In the genomic region with DNA sequence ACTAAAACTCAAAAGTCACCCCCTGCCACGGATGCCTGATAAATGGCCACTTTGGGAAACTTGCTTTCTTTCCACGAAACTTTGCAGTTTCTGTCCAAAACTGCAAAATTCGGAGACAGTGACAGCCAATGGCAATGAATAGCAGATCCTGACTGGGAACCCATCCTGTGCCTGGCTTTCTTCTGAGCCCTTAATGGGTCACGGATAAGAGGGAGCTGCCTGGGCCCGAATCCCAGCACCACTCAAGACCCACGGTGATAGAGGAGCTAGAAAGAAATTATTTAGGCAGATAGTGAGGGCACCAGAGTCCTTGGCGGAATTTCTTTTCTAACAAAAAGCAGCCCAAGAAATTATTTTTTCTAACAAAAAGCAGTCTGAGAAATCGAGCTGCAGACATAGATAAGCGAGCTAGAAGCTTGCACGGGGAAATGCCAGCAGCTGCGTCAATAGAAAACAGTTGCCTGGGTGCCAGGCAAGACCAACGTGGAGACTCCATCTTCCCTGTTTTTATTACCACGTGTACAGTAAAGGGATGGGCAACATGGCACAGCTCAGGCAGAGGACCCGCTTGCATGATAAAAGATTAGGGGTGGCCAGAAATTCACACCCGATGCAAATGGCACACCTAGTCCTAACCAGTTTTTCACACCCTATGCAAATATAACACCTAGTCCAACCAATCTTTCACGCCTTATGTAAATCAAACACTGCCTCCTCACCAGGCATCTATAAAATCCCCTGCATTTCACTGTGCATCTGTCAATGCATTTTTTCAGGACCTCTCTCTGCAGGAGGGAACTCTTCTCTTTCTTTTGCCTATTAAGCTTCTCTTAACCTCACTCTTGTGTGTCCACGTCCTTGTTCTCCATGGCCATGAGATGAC, we compare ENCODE assay signal across 16 cellular contexts. TPM values are rescaled to one million over a fixed set of nuclear protein-coding genes. Genes with fewer than 3 reads are reported as not detected.
A peak's percentile ranks its signal among the peaks of the same experiment; 100 is the strongest.
DNase-seq lines count a peak whose midpoint lies in the region; ATAC-seq lines count a peak whose summit lies in the region.
"Had no signal": no experiment of that assay in that cellular context is flagged by ENCODE, and none has a peak within 500 bp of the region (broad histone marks: within the 10 kb centered on the region; RNA-seq: fewer than 3 reads in every experiment).

No MANE protein-coding gene starts in this region.

- intact Hi-C loops in naive thymus-derived CD4-positive, alpha-beta T cell (cut with micrococcal nuclease): no loop called here

- no peak overlapping the region for H3K27ac ChIP-seq in naive thymus-derived CD4-positive, alpha-beta T cell (ENCODE audit: low read depth, low read length)
- H3K27ac ChIP-seq: ascending aorta, parathyroid adenoma, VCaP had no signal

- peaks cover 0 to 29% (median 5%) of the 10 kb centered on the region in 7 donors for H3K4me1 Mint-ChIP-seq in naive thymus-derived CD4-positive, alpha-beta T cell

- no peaks in the 10 kb centered on the region for H3K27me3 ChIP-seq in naive thymus-derived CD4-positive, alpha-beta T cell (ENCODE audit: control insufficient read depth in 2 of 2, insufficient read depth in 2 of 2, low read length in 2 of 2)
- H3K27me3 ChIP-seq: ascending aorta had no signal

- DNase-seq in NK-92 treated with Interleukin-12 subunit alpha and Interleukin-12 subunit beta, amount 100 ng/mL, for 24 hours (lab: John Stamatoyannopoulos, UW): peak; percentile 20
- DNase-seq in NK-92 (lab: John Stamatoyannopoulos, UW; ENCODE audit: unreplicated experiment) (no peak), NCI-H774 (lab: John Stamatoyannopoulos, UW) (peak; percentile 4)
- no peak for DNase-seq in naive thymus-derived CD4-positive, alpha-beta T cell
- no peak for DNase-seq in stimulated activated naive CD8-positive, alpha-beta T cell treated with anti-CD3 and anti-CD28 coated beads, Interleukin-15, Interleukin-2, amounts not matched to agents 100 U/mL and 50 U/mL, for 24 hours
- DNase-seq: activated T-cell treated with anti-CD3 and anti-CD28 coated beads, Interleukin-2, amount 50 U/mL, for 24 hours; effector CD4-positive, alpha-beta T cell; GDM1; NCI-H1694 treated with DMSO at 0.1 percent for 48 hours had no signal

- peak; percentile 21 for ATAC-seq in naive thymus-derived CD4-positive, alpha-beta T cell
- no peak for ATAC-seq in GM19023 (IDR thresholded peaks at IDR 0.05; ENCODE audit: unreplicated experiment)
- no peak for ATAC-seq in stimulated activated naive CD8-positive, alpha-beta T cell treated with anti-CD3 and anti-CD28 coated beads, Interleukin-15, Interleukin-2, amounts not matched to agents 100 U/mL and 50 U/mL, for 24 hours

- H3K4me3 ChIP-seq in naive thymus-derived CD4-positive, alpha-beta T cell (ENCODE audit: low read length): no peak overlapping the region
- H3K4me3 ChIP-seq: ascending aorta, lung had no signal

- POLR2A ChIA-PET in naive thymus-derived CD4-positive, alpha-beta T cell (lab: Charles Lee): interaction anchor here (0.6 kb wide), 2 partner anchors 39 to 1955 kb away, joined by 3 read pairs; no protein-coding TSS in a partner anchor

- H3K4me1 ChIP-seq in naive thymus-derived CD4-positive, alpha-beta T cell (ENCODE audit: control insufficient read depth in 2 of 2, insufficient read depth in 2 of 2, low read length in 2 of 2): peaks cover 0 to 16% of the 10 kb centered on the region in 2 donors
- H3K4me1 ChIP-seq: ascending aorta, parathyroid adenoma had no signal

- no peaks in the 10 kb centered on the region for H3K9me3 ChIP-seq in naive thymus-derived CD4-positive, alpha-beta T cell (ENCODE audit: control insufficient read depth in 2 of 3, low read length in 3 of 3)
- H3K9me3 ChIP-seq: ascending aorta had no signal

- peaks cover 0 to 6% (median 0%) of the 10 kb centered on the region in 11 donors for H3K9me3 Mint-ChIP-seq in naive thymus-derived CD4-positive, alpha-beta T cell
- H3K9me3 Mint-ChIP-seq: activated T-cell treated with anti-CD3 and anti-CD28 coated beads, Interleukin-2, amount 50 U/mL, for 24 hours had no signal

- peak overlapping the region in 4 of 9 donors; percentile 28 to 59 (median 50) for H3K27ac Mint-ChIP-seq in naive thymus-derived CD4-positive, alpha-beta T cell

- no peaks in the 10 kb centered on the region for H3K27me3 Mint-ChIP-seq in naive thymus-derived CD4-positive, alpha-beta T cell
- H3K27me3 Mint-ChIP-seq: activated T-cell treated with anti-CD3 and anti-CD28 coated beads, Interleukin-2, amount 50 U/mL, for 24 hours had no signal

- peaks cover 0 to 28% (median 0%) of the 10 kb centered on the region in 3 experiments for H3K36me3 ChIP-seq in naive thymus-derived CD4-positive, alpha-beta T cell (ENCODE audit: control insufficient read depth in 2 of 3, insufficient read depth in 3 of 3, low read length in 3 of 3)

- H3K4me3 Mint-ChIP-seq in naive thymus-derived CD4-positive, alpha-beta T cell: peak overlapping the region in 1 of 10 donors; percentile 0
- H3K4me3 Mint-ChIP-seq: activated T-cell treated with anti-CD3 and anti-CD28 coated beads, Interleukin-2, amount 50 U/mL, for 24 hours had no signal

- H3K36me3 Mint-ChIP-seq in naive thymus-derived CD4-positive, alpha-beta T cell: peaks cover 19 to 37% (median 26%) of the 10 kb centered on the region in 5 donors

- CTCF ChIA-PET in naive thymus-derived CD4-positive, alpha-beta T cell (lab: Charles Lee): no interaction called here

RNA-seq across cellular contexts. Expression of gene HSH2D, which starts 7.1 kb away (rescaled TPM):
- total RNA-seq in naive thymus-derived CD4-positive, alpha-beta T cell: 10 to 100 TPM; 20.0 to 60.0 (median 46.4) TPM
- 10 to 100 TPM in 1 of 2 donors, 1 to 10 TPM in 1; 7.2 to 17.8 TPM for polyA plus RNA-seq in naive thymus-derived CD4-positive, alpha-beta T cell
- total RNA-seq: ascending aorta, RPMI7951 had no signal

RNA-seq across cellular contexts. Expression of gene RAB8A, which starts 24.7 kb away (rescaled TPM):
- 100 to 1,000 TPM in 2 of 5 experiments, 10 to 100 TPM in 3; 64.4 to 154 (median 74.5) TPM for total RNA-seq in naive thymus-derived CD4-positive, alpha-beta T cell
- 10 to 100 TPM; 61.8 to 82.2 TPM for polyA plus RNA-seq in naive thymus-derived CD4-positive, alpha-beta T cell

RNA-seq across cellular contexts. Expression of gene CIB3, which starts 36.9 kb away (rescaled TPM):
- not detected for total RNA-seq in naive thymus-derived CD4-positive, alpha-beta T cell
- not detected for polyA plus RNA-seq in naive thymus-derived CD4-positive, alpha-beta T cell
- total RNA-seq: ascending aorta, lung, RPMI7951, subcutaneous adipose tissue had no signal

RNA-seq across cellular contexts. Expression of gene FAM32A, which starts 48.8 kb away (rescaled TPM):
- total RNA-seq in naive thymus-derived CD4-positive, alpha-beta T cell: 10 to 100 TPM; 45.9 to 69.4 (median 65.9) TPM
- 100 to 1,000 TPM; 139 to 177 TPM for polyA plus RNA-seq in naive thymus-derived CD4-positive, alpha-beta T cell

Comparison
In these comparisons a context has a peak if more than half of its experiments do, and no peak if none do; other contexts are left out.
1. DNase-seq: peak in NK-92 treated with Interleukin-12 subunit alpha and Interleukin-12 subunit beta, amount 100 ng/mL, for 24 hours (single experiment) and NCI-H774 (single experiment); none in NK-92 (single experiment), naive thymus-derived CD4-positive, alpha-beta T cell (0 of 9) and stimulated activated naive CD8-positive, alpha-beta T cell treated with anti-CD3 and anti-CD28 coated beads, Interleukin-15, Interleukin-2, amounts not matched to agents 100 U/mL and 50 U/mL, for 24 hours (single experiment).